2 cellular contexts compared by ENCODE assay signal in genomic region chr11:102733232-102733875, GRCh38.
TF ChIP-seq lines count a peak whose summit lies in the region.

No MANE protein-coding gene starts in this region.

TF ChIP-seq in K562, 482 proteins besides CTCF, POLR2A, EP300 and RAD21:
- no peak for TF ChIP-seq TARDBP (IDR thresholded peaks at IDR 0.05)
- peak; percentile 50 for TF ChIP-seq PBX2 (CRISPR knock-in tag; IDR thresholded peaks at IDR 0.05; ENCODE audit: low read depth)
- TF ChIP-seq PBX2 (tag; conservative IDR thresholded peaks at IDR 0.05; ENCODE audit: low read depth) = peak; percentile 73
- 0 out of 2 replicates have a peak, but pooled peaks have one; percentile 16 for TF ChIP-seq ARID2 (IDR thresholded peaks at IDR 0.05)
- peak; percentile 64 for TF ChIP-seq CTCFL (IDR thresholded peaks at IDR 0.05; ENCODE audit: borderline replicate concordance, insufficient read depth, low read depth, low read length, poor library complexity, severe bottlenecking)
- TF ChIP-seq ZNF639 (CRISPR knock-in tag; conservative IDR thresholded peaks at IDR 0.05 in 1 of 2, IDR thresholded peaks at IDR 0.05 in 1 of 2) = no peak
- TF ChIP-seq DEAF1 (CRISPR knock-in tag; IDR thresholded peaks at IDR 0.05) = peak; percentile 41; the same call in 1 of the 2 replicates
- peak; percentile 71 for TF ChIP-seq MEIS2 (IDR thresholded peaks at IDR 0.05; ENCODE audit: partially characterized antibody)
- TF ChIP-seq KLF16 (IDR thresholded peaks at IDR 0.05) = 0 out of 2 replicates have a peak, but pooled peaks have one; percentile 27
- no peak for TF ChIP-seq ZNF764 (CRISPR knock-in tag; IDR thresholded peaks at IDR 0.05; ENCODE audit: low read depth)
- peak; percentile 89 for TF ChIP-seq PKNOX1 (IDR thresholded peaks at IDR 0.05)
- peak; percentile 74 for TF ChIP-seq SMC3 (conservative IDR thresholded peaks at IDR 0.05; ENCODE audit: insufficient read depth, low read depth, low read length)
- no peak for TF ChIP-seq ZNF444 (CRISPR knock-in tag; IDR thresholded peaks at IDR 0.05)
- 0 out of 2 replicates have a peak, but pooled peaks have one; percentile 40 for TF ChIP-seq ZNF324 (CRISPR knock-in tag; IDR thresholded peaks at IDR 0.05)
- TF ChIP-seq DIDO1 (tag; IDR thresholded peaks at IDR 0.05; ENCODE audit: low read depth) = no peak

TF ChIP-seq in liver, 16 proteins besides CTCF, POLR2A, EP300 and RAD21:
- TF ChIP-seq EGR1 (IDR thresholded peaks at IDR 0.05; ENCODE audit: low read depth in 2 of 2) (no peak), REST (IDR thresholded peaks at IDR 0.05) (no peak), TAF1 (conservative IDR thresholded peaks at IDR 0.05) (no peak), SP1 (IDR thresholded peaks at IDR 0.05) (no peak), YY1 (IDR thresholded peaks at IDR 0.05) (no peak), MAX (IDR thresholded peaks at IDR 0.05) (no peak), JUND (IDR thresholded peaks at IDR 0.05) (no peak), HNF4G (IDR thresholded peaks at IDR 0.05) (no peak), FOXA2 (IDR thresholded peaks at IDR 0.05) (no peak), NR2F2 (IDR thresholded peaks at IDR 0.05) (no peak), ZBTB33 (IDR thresholded peaks at IDR 0.05) (no peak), RXRA (IDR thresholded peaks at IDR 0.05) (no peak)
